1 cellular context compared by ENCODE assay signal in genomic region chr15:101063891-101064794, GRCh38.
TF ChIP-seq lines count a peak whose summit lies in the region.

No MANE protein-coding gene starts in this region.

TF ChIP-seq in HepG2, 621 proteins besides CTCF, POLR2A, EP300 and RAD21 (continued from another document and continues in another):
- TF ChIP-seq HNF1A (IDR thresholded peaks at IDR 0.05; ENCODE audit: low read depth) (no peak), HNF1A (CRISPR knock-in tag; IDR thresholded peaks at IDR 0.05; ENCODE audit: borderline replicate concordance) (no peak), ZFX (CRISPR knock-in tag; IDR thresholded peaks at IDR 0.05; ENCODE audit: low read depth) (peak; percentile 64), UBTF (CRISPR knock-in tag; IDR thresholded peaks at IDR 0.05) (peak; percentile 12; the same call in 1 of the 2 replicates), SUZ12 (IDR thresholded peaks at IDR 0.05; ENCODE audit: low read depth, low read length) (no peak), HOXA3 (CRISPR knock-in tag; IDR thresholded peaks at IDR 0.05) (peak; percentile 42; the same call in 1 of the 2 replicates), REST (IDR thresholded peaks at IDR 0.05; ENCODE audit: borderline replicate concordance in 1 of 2, low read depth in 1 of 2, low read length in 2 of 2) (no peak), ZNF225 (CRISPR knock-in tag; IDR thresholded peaks at IDR 0.05) (no peak), ZNF232 (CRISPR knock-in tag; IDR thresholded peaks at IDR 0.05; ENCODE audit: borderline replicate concordance) (no peak), REXO4 (CRISPR knock-in tag; IDR thresholded peaks at IDR 0.05; ENCODE audit: borderline replicate concordance) (no peak), ZBTB4 (CRISPR knock-in tag; IDR thresholded peaks at IDR 0.05; ENCODE audit: borderline replicate concordance) (peak; percentile 64; the same call in 1 of the 2 replicates), MXD1 (CRISPR knock-in tag; IDR thresholded peaks at IDR 0.05) (no peak), ZNF281 (CRISPR knock-in tag; IDR thresholded peaks at IDR 0.05; ENCODE audit: borderline replicate concordance) (peak; percentile 68), ZBED4 (CRISPR knock-in tag; IDR thresholded peaks at IDR 0.05; ENCODE audit: borderline replicate concordance) (no peak), TFAP4 (IDR thresholded peaks at IDR 0.05; ENCODE audit: borderline replicate concordance, low read depth) (no peak), ZNF788 (CRISPR knock-in tag; IDR thresholded peaks at IDR 0.05; ENCODE audit: borderline replicate concordance) (0 out of 2 replicates have a peak, but pooled peaks have one; percentile 20), THYN1 (CRISPR knock-in tag; IDR thresholded peaks at IDR 0.05; ENCODE audit: borderline replicate concordance, low read depth) (no peak), SMARCC2 (IDR thresholded peaks at IDR 0.05) (no peak), SAP130 (CRISPR knock-in tag; IDR thresholded peaks at IDR 0.05; ENCODE audit: low read depth) (0 out of 2 replicates have a peak, but pooled peaks have one; percentile 8), ZNF513 (CRISPR knock-in tag; conservative IDR thresholded peaks at IDR 0.05) (no peak), PBX2 (CRISPR knock-in tag; IDR thresholded peaks at IDR 0.05) (no peak), ASH2L (IDR thresholded peaks at IDR 0.05; ENCODE audit: insufficient read length, low read depth, low read length) (peak; percentile 33)
